8 cellular contexts compared by ENCODE assay signal in genomic region chr6:139376054-139376355, GRCh38. TPM values are rescaled to one million over a fixed set of nuclear protein-coding genes. Genes with fewer than 3 reads are reported as not detected.
DNase-seq lines count a peak whose midpoint lies in the region; ATAC-seq and TF ChIP-seq lines count a peak whose summit lies in the region.

No MANE protein-coding gene starts in this region.

- peak overlapping the region; percentile 95 to 100 (median 98) for H3K27ac Mint-ChIP-seq in naive thymus-derived CD4-positive, alpha-beta T cell

- POLR2A ChIA-PET in naive thymus-derived CD4-positive, alpha-beta T cell (lab: Charles Lee), result interaction anchor here (0.7 to 5.3 kb wide), 21 partner anchors 8 to 603 kb away, joined by 3 to 81 read pairs (median 18); partner anchors contain the start of genes CCDC28A, HECA, REPS1 and TXLNB

- ATAC-seq in naive thymus-derived CD4-positive, alpha-beta T cell, result no peak
- ATAC-seq in HG03457 (IDR thresholded peaks at IDR 0.05; ENCODE audit: unreplicated experiment) (no peak), GM19397 (IDR thresholded peaks at IDR 0.05; ENCODE audit: unreplicated experiment) (no peak)

- H3K9me3 Mint-ChIP-seq in naive thymus-derived CD4-positive, alpha-beta T cell, result peaks cover 0 to 13% (median 0%) of the 10 kb centered on the region in 11 donors

- CTCF ChIA-PET in naive thymus-derived CD4-positive, alpha-beta T cell (lab: Charles Lee), result interaction anchor here (0.5 to 0.9 kb wide), 3 partner anchors 250 to 604 kb away, joined by 3 read pairs; no protein-coding TSS in a partner anchor

- H3K4me1 ChIP-seq in duodenal mucosa (ENCODE audit: control insufficient read depth in 1 of 2, insufficient read depth in 2 of 2, low read length in 2 of 2), result peaks cover 22 to 26% of the 10 kb centered on the region in 2 donors
- peaks cover 16 to 20% of the 10 kb centered on the region in 2 donors for H3K4me1 ChIP-seq in naive thymus-derived CD4-positive, alpha-beta T cell (ENCODE audit: control insufficient read depth in 2 of 2, insufficient read depth in 2 of 2, low read length in 2 of 2)

- H3K9me3 ChIP-seq in duodenal mucosa (ENCODE audit: control insufficient read depth in 1 of 2, low read length in 2 of 2), result no peaks in the 10 kb centered on the region
- H3K9me3 ChIP-seq in naive thymus-derived CD4-positive, alpha-beta T cell (ENCODE audit: control insufficient read depth in 2 of 3, low read length in 3 of 3), result no peaks in the 10 kb centered on the region

- peak overlapping the region; percentile 94 to 98 for H3K9ac ChIP-seq in duodenal mucosa (ENCODE audit: low read depth in 1 of 2, low read length in 2 of 2)

- peak overlapping the region; percentile 95 to 100 (median 100) for H3K4me3 Mint-ChIP-seq in naive thymus-derived CD4-positive, alpha-beta T cell

- intact Hi-C loops in naive thymus-derived CD4-positive, alpha-beta T cell (cut with micrococcal nuclease), result loop anchor here (5.0 to 10.0 kb wide), 6 partner anchors 169 to 1511 kb away; partner anchors contain the start of gene TNFAIP3 (in 1 of the 2)

- peaks cover 16 to 34% (median 20%) of the 10 kb centered on the region in 7 donors for H3K4me1 Mint-ChIP-seq in naive thymus-derived CD4-positive, alpha-beta T cell

- DNase-seq in GM03348 (ENCODE audit: low spot score) (peak; percentile 49), NCI-H1092 (lab: John Stamatoyannopoulos, UW) (no peak), NCI-H2081 (lab: John Stamatoyannopoulos, UW) (no peak)
- no peak for DNase-seq in naive thymus-derived CD4-positive, alpha-beta T cell

- H3K36me3 ChIP-seq in duodenal mucosa (ENCODE audit: control insufficient read depth in 1 of 2, insufficient read depth in 2 of 2, low read length in 2 of 2), result peaks cover 0 to 6% of the 10 kb centered on the region in 2 donors
- H3K36me3 ChIP-seq in naive thymus-derived CD4-positive, alpha-beta T cell (ENCODE audit: control insufficient read depth in 2 of 3, insufficient read depth in 3 of 3, low read length in 3 of 3), result peaks cover 0 to 12% (median 0%) of the 10 kb centered on the region in 3 experiments

- peaks cover 0 to 3% (median 0%) of the 10 kb centered on the region in 5 donors for H3K27me3 Mint-ChIP-seq in naive thymus-derived CD4-positive, alpha-beta T cell

- H3K27me3 ChIP-seq in duodenal mucosa (ENCODE audit: control insufficient read depth in 1 of 2, insufficient read depth in 2 of 2, low read length in 2 of 2), result no peaks in the 10 kb centered on the region
- H3K27me3 ChIP-seq in naive thymus-derived CD4-positive, alpha-beta T cell (ENCODE audit: control insufficient read depth in 2 of 2, insufficient read depth in 2 of 2, low read length in 2 of 2), result no peaks in the 10 kb centered on the region

- H3K36me3 Mint-ChIP-seq in naive thymus-derived CD4-positive, alpha-beta T cell, result peaks cover 5 to 27% (median 13%) of the 10 kb centered on the region in 5 donors

- peak overlapping the region; percentile 99 for H3K27ac ChIP-seq in duodenal mucosa (ENCODE audit: low read depth, low read length)
- peak overlapping the region; percentile 82 for H3K27ac ChIP-seq in naive thymus-derived CD4-positive, alpha-beta T cell (ENCODE audit: low read depth, low read length)

- H3K4me3 ChIP-seq in duodenal mucosa (ENCODE audit: low read depth in 1 of 2, low read length in 2 of 2), result peak overlapping the region; percentile 99
- peak overlapping the region; percentile 71 for H3K4me3 ChIP-seq in naive thymus-derived CD4-positive, alpha-beta T cell (ENCODE audit: low read length)

TF ChIP-seq in PFSK-1, 5 proteins besides CTCF, POLR2A, EP300 and RAD21:
- peak; percentile 30; the same call in 1 of the 2 replicates for TF ChIP-seq SIN3A (IDR thresholded peaks at IDR 0.05; ENCODE audit: borderline replicate concordance, insufficient read depth, low read length)
- TF ChIP-seq, protein P1, sequence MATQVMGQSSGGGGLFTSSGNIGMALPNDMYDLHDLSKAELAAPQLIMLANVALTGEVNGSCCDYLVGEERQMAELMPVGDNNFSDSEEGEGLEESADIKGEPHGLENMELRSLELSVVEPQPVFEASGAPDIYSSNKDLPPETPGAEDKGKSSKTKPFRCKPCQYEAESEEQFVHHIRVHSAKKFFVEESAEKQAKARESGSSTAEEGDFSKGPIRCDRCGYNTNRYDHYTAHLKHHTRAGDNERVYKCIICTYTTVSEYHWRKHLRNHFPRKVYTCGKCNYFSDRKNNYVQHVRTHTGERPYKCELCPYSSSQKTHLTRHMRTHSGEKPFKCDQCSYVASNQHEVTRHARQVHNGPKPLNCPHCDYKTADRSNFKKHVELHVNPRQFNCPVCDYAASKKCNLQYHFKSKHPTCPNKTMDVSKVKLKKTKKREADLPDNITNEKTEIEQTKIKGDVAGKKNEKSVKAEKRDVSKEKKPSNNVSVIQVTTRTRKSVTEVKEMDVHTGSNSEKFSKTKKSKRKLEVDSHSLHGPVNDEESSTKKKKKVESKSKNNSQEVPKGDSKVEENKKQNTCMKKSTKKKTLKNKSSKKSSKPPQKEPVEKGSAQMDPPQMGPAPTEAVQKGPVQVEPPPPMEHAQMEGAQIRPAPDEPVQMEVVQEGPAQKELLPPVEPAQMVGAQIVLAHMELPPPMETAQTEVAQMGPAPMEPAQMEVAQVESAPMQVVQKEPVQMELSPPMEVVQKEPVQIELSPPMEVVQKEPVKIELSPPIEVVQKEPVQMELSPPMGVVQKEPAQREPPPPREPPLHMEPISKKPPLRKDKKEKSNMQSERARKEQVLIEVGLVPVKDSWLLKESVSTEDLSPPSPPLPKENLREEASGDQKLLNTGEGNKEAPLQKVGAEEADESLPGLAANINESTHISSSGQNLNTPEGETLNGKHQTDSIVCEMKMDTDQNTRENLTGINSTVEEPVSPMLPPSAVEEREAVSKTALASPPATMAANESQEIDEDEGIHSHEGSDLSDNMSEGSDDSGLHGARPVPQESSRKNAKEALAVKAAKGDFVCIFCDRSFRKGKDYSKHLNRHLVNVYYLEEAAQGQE (IDR thresholded peaks at IDR 0.05; ENCODE audit: insufficient read depth in 1 of 2, low read depth in 2 of 2, low read length in 2 of 2), result no peak

RNA-seq across cellular contexts. Expression of gene CITED2, which starts 1.6 kb away (rescaled TPM):
- polyA plus RNA-seq in PFSK-1 (2012; ENCODE audit: insufficient read length, low read depth), result 142 TPM
- total RNA-seq in naive thymus-derived CD4-positive, alpha-beta T cell, result 100 to 1,000 TPM in 4 of 5 experiments, 10 to 100 TPM in 1; 58.8 to 152 (median 118) TPM
- polyA plus RNA-seq in naive thymus-derived CD4-positive, alpha-beta T cell, result 10 to 100 TPM; 30.6 to 35.9 TPM
